1 cellular context compared by ENCODE assay signal in genomic region chr7:36287371-36288241, GRCh38.
TF ChIP-seq lines count a peak whose summit lies in the region.

No MANE protein-coding gene starts in this region.

TF ChIP-seq in HepG2, 621 proteins besides CTCF, POLR2A, EP300 and RAD21 (continued from another document and continues in another):
- TF ChIP-seq HNF1A (IDR thresholded peaks at IDR 0.05; ENCODE audit: low read depth) (peak; percentile 93), HNF1A (CRISPR knock-in tag; IDR thresholded peaks at IDR 0.05; ENCODE audit: borderline replicate concordance) (peak; percentile 94), ARNTL (CRISPR knock-in tag; IDR thresholded peaks at IDR 0.05) (peak; percentile 88), MLLT10 (CRISPR knock-in tag; IDR thresholded peaks at IDR 0.05) (no peak), ZFP37 (CRISPR knock-in tag; IDR thresholded peaks at IDR 0.05; ENCODE audit: borderline replicate concordance) (no peak), ZNF337 (CRISPR knock-in tag; IDR thresholded peaks at IDR 0.05; ENCODE audit: borderline replicate concordance, low read depth) (no peak), ZNF329 (CRISPR knock-in tag; IDR thresholded peaks at IDR 0.05; ENCODE audit: low read depth) (no peak), MEIS1 (CRISPR knock-in tag; IDR thresholded peaks at IDR 0.05; ENCODE audit: borderline replicate concordance) (no peak), NFIC (IDR thresholded peaks at IDR 0.05; ENCODE audit: low read length) (peak; percentile 92), TRAFD1 (CRISPR knock-in tag; IDR thresholded peaks at IDR 0.05; ENCODE audit: borderline replicate concordance) (no peak), TP53 (CRISPR knock-in tag; conservative IDR thresholded peaks at IDR 0.05) (0 out of 2 replicates have a peak, but pooled peaks have one; percentile 28), ZBTB8A (CRISPR knock-in tag; IDR thresholded peaks at IDR 0.05; ENCODE audit: borderline replicate concordance, low read depth) (no peak), KMT2B (CRISPR knock-in tag; IDR thresholded peaks at IDR 0.05) (peak; percentile 70), MAF1 (CRISPR knock-in tag; IDR thresholded peaks at IDR 0.05; ENCODE audit: borderline replicate concordance) (0 out of 2 replicates have a peak, but pooled peaks have one; percentile 68), ZNF772 (CRISPR knock-in tag; IDR thresholded peaks at IDR 0.05) (peak; percentile 94), ARID5B (CRISPR knock-in tag; IDR thresholded peaks at IDR 0.05) (peak; percentile 99), ZNF235 (CRISPR knock-in tag; IDR thresholded peaks at IDR 0.05; ENCODE audit: borderline replicate concordance) (no peak), DNMT3B (CRISPR knock-in tag; conservative IDR thresholded peaks at IDR 0.05) (no peak), ZNF709 (CRISPR knock-in tag; IDR thresholded peaks at IDR 0.05) (no peak), GPN1 (CRISPR knock-in tag; IDR thresholded peaks at IDR 0.05; ENCODE audit: borderline replicate concordance) (no peak), RFX1 (IDR thresholded peaks at IDR 0.05) (no peak), MXI1 (IDR thresholded peaks at IDR 0.05; ENCODE audit: borderline replicate concordance, low read depth, low read length) (no peak), E2F5 (CRISPR knock-in tag; conservative IDR thresholded peaks at IDR 0.05) (no peak), ZSCAN29 (CRISPR knock-in tag; conservative IDR thresholded peaks at IDR 0.05) (no peak), PHF20 (CRISPR knock-in tag; IDR thresholded peaks at IDR 0.05) (no peak), FOXK2 (IDR thresholded peaks at IDR 0.05) (peak; percentile 84; the same call in 1 of the 2 replicates), IRF2 (CRISPR knock-in tag; IDR thresholded peaks at IDR 0.05) (peak; percentile 90), ADNP (CRISPR knock-in tag; IDR thresholded peaks at IDR 0.05) (no peak), FOSL1 (CRISPR knock-in tag; IDR thresholded peaks at IDR 0.05; ENCODE audit: borderline replicate concordance) (peak; percentile 66; the same call in 1 of the 2 replicates), RCOR2 (CRISPR knock-in tag; IDR thresholded peaks at IDR 0.05) (peak; percentile 96), MATR3 (CRISPR knock-in tag; IDR thresholded peaks at IDR 0.05) (no peak), ZBTB42 (CRISPR knock-in tag; IDR thresholded peaks at IDR 0.05) (no peak), ZNF280B (CRISPR knock-in tag; IDR thresholded peaks at IDR 0.05; ENCODE audit: borderline replicate concordance) (no peak), CEBPB (IDR thresholded peaks at IDR 0.05; ENCODE audit: borderline replicate concordance, low read depth, low read length) (no peak), ARHGAP35 (CRISPR knock-in tag; IDR thresholded peaks at IDR 0.05; ENCODE audit: borderline replicate concordance) (0 out of 2 replicates have a peak, but pooled peaks have one; percentile 48), FIP1L1 (IDR thresholded peaks at IDR 0.05; ENCODE audit: borderline replicate concordance, insufficient read depth, low read depth, low read length) (no peak), ZBTB1 (CRISPR knock-in tag; IDR thresholded peaks at IDR 0.05; ENCODE audit: borderline replicate concordance) (no peak), HMG20B (CRISPR knock-in tag; conservative IDR thresholded peaks at IDR 0.05) (peak; percentile 83)
- TF ChIP-seq, protein P1, sequence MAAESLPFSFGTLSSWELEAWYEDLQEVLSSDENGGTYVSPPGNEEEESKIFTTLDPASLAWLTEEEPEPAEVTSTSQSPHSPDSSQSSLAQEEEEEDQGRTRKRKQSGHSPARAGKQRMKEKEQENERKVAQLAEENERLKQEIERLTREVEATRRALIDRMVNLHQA (CRISPR knock-in tag; IDR thresholded peaks at IDR 0.05), result no peak
- TF ChIP-seq, protein P2, sequence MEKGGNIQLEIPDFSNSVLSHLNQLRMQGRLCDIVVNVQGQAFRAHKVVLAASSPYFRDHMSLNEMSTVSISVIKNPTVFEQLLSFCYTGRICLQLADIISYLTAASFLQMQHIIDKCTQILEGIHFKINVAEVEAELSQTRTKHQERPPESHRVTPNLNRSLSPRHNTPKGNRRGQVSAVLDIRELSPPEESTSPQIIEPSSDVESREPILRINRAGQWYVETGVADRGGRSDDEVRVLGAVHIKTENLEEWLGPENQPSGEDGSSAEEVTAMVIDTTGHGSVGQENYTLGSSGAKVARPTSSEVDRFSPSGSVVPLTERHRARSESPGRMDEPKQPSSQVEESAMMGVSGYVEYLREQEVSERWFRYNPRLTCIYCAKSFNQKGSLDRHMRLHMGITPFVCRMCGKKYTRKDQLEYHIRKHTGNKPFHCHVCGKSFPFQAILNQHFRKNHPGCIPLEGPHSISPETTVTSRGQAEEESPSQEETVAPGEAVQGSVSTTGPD (CRISPR knock-in tag; IDR thresholded peaks at IDR 0.05), result no peak
- TF ChIP-seq, protein P3, sequence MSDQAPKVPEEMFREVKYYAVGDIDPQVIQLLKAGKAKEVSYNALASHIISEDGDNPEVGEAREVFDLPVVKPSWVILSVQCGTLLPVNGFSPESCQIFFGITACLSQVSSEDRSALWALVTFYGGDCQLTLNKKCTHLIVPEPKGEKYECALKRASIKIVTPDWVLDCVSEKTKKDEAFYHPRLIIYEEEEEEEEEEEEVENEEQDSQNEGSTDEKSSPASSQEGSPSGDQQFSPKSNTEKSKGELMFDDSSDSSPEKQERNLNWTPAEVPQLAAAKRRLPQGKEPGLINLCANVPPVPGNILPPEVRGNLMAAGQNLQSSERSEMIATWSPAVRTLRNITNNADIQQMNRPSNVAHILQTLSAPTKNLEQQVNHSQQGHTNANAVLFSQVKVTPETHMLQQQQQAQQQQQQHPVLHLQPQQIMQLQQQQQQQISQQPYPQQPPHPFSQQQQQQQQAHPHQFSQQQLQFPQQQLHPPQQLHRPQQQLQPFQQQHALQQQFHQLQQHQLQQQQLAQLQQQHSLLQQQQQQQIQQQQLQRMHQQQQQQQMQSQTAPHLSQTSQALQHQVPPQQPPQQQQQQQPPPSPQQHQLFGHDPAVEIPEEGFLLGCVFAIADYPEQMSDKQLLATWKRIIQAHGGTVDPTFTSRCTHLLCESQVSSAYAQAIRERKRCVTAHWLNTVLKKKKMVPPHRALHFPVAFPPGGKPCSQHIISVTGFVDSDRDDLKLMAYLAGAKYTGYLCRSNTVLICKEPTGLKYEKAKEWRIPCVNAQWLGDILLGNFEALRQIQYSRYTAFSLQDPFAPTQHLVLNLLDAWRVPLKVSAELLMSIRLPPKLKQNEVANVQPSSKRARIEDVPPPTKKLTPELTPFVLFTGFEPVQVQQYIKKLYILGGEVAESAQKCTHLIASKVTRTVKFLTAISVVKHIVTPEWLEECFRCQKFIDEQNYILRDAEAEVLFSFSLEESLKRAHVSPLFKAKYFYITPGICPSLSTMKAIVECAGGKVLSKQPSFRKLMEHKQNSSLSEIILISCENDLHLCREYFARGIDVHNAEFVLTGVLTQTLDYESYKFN (CRISPR knock-in tag; conservative IDR thresholded peaks at IDR 0.05), result peak; percentile 96
- TF ChIP-seq, protein P4, sequence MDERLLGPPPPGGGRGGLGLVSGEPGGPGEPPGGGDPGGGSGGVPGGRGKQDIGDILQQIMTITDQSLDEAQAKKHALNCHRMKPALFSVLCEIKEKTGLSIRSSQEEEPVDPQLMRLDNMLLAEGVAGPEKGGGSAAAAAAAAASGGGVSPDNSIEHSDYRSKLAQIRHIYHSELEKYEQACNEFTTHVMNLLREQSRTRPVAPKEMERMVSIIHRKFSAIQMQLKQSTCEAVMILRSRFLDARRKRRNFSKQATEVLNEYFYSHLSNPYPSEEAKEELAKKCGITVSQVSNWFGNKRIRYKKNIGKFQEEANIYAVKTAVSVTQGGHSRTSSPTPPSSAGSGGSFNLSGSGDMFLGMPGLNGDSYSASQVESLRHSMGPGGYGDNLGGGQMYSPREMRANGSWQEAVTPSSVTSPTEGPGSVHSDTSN (CRISPR knock-in tag; IDR thresholded peaks at IDR 0.05), result no peak
